Comparison of ENCODE assay signal across 8 cellular contexts in genomic region chr19:10717054-10717355, GRCh38. TPM values are rescaled to one million over a fixed set of nuclear protein-coding genes. Genes with fewer than 3 reads are reported as not detected.
DNase-seq lines count a peak whose midpoint lies in the region; ATAC-seq and TF ChIP-seq lines count a peak whose summit lies in the region.

No MANE protein-coding gene starts in this region.

- no peak overlapping the region for H2AK5ac ChIP-seq in trophoblast cell (ENCODE audit: low read length)

- peak overlapping the region; percentile 86 for H4K8ac ChIP-seq in trophoblast cell (ENCODE audit: low read depth, low read length)

- ATAC-seq in DND-41 (ENCODE audit: insufficient read depth, low read depth) (no peak), GM19035 (IDR thresholded peaks at IDR 0.05; ENCODE audit: unreplicated experiment) (no peak), GM21360 (IDR thresholded peaks at IDR 0.05; ENCODE audit: unreplicated experiment) (no peak)

- H3K4ac ChIP-seq in trophoblast cell (ENCODE audit: low read depth, low read length), result no peak overlapping the region

- H3K9me3 ChIP-seq in DND-41 (ENCODE audit: insufficient read depth, low read length, severe bottlenecking) (no peaks in the 10 kb centered on the region), PC-9 (ENCODE audit: insufficient read depth, low read depth) (no peaks in the 10 kb centered on the region), trophoblast cell (ENCODE audit: insufficient read depth, low read depth, low read length) (peaks cover 2% of the 10 kb centered on the region)

- no peaks in the 10 kb centered on the region for H3K9me2 ChIP-seq in PC-9 (ENCODE audit: insufficient read depth)

- TF ChIP-seq CTCF in DND-41 (IDR thresholded peaks at IDR 0.05; ENCODE audit: borderline replicate concordance, extremely low read depth, low read length, poor library complexity, severe bottlenecking) (no peak), PC-9 (conservative IDR thresholded peaks at IDR 0.05) (no peak), epithelial cell of esophagus (IDR thresholded peaks at IDR 0.05; ENCODE audit: insufficient read depth, low read depth, low read length, missing control alignments) (no peak)

- BruUV-seq in PC-9 (replicated peaks; lab: Mats Ljungman, UMichigan), result no TSS peak

- no peak overlapping the region for H3K18ac ChIP-seq in trophoblast cell (ENCODE audit: low read length)

- H3K14ac ChIP-seq in trophoblast cell (ENCODE audit: low read length), result no peak overlapping the region

- H3K4me1 ChIP-seq in DND-41 (ENCODE audit: insufficient read depth, low read length) (peaks cover 37% of the 10 kb centered on the region), PC-9 (replicated peaks; ENCODE audit: insufficient read depth) (peaks cover 12% of the 10 kb centered on the region), trophoblast cell (ENCODE audit: control insufficient read depth in 1 of 2, insufficient read depth in 2 of 2, low read length in 2 of 2) (peaks cover 2 to 16% of the 10 kb centered on the region in 2 experiments)

- peak overlapping the region; percentile 97 for H2AFZ ChIP-seq in DND-41 (ENCODE audit: low read depth, low read length)
- H2AFZ ChIP-seq in PC-9, result no peak overlapping the region
- peak overlapping the region; percentile 50 for H2AFZ ChIP-seq in trophoblast cell (ENCODE audit: insufficient read depth, low read length, poor library complexity)

- POLR2A ChIA-PET in PC-9 (lab: Charles Lee; ENCODE audit: unreplicated experiment), result interaction anchor here (0.5 to 1.0 kb wide), 7 partner anchors 20 to 487 kb away, joined by 3 to 17 read pairs (median 5); partner anchors contain the start of gene TMED1

- H2BK5ac ChIP-seq in trophoblast cell (ENCODE audit: low read depth, low read length, poor library complexity), result no peak overlapping the region

- H3K23ac ChIP-seq in trophoblast cell (ENCODE audit: low read length), result no peak overlapping the region

- peak overlapping the region; percentile 39 for H3K9ac ChIP-seq in DND-41 (ENCODE audit: low read depth, low read length)
- no peak overlapping the region for H3K9ac ChIP-seq in trophoblast cell (ENCODE audit: low read length)

- H3K27ac ChIP-seq in DND-41 (ENCODE audit: low read length) (peak overlapping the region; percentile 82), PC-9 (no peak overlapping the region), trophoblast cell (ENCODE audit: low read depth, low read length) (peak overlapping the region; percentile 37)

- H4K20me1 ChIP-seq in DND-41 (ENCODE audit: insufficient read depth, low read length) (peaks cover 38% of the 10 kb centered on the region), PC-9 (ENCODE audit: insufficient read depth) (peaks cover 34% of the 10 kb centered on the region)

- WGBS in trophoblast cell (ENCODE audit: extremely low coverage, insufficient coverage, insufficient read length), result no CpG with 5 or more reads among the region's 12 CpGs

- peaks cover 9% of the 10 kb centered on the region for H3K79me1 ChIP-seq in trophoblast cell (ENCODE audit: low read length)

- no peak overlapping the region for H4K91ac ChIP-seq in trophoblast cell (ENCODE audit: low read depth, low read length)

- H3K27me3 ChIP-seq in DND-41 (ENCODE audit: insufficient read depth, low read length, poor library complexity) (no peaks in the 10 kb centered on the region), PC-9 (ENCODE audit: insufficient read depth, low read depth) (no peaks in the 10 kb centered on the region), trophoblast cell (ENCODE audit: insufficient read depth, low read length) (no peaks in the 10 kb centered on the region)

- H2BK120ac ChIP-seq in trophoblast cell (ENCODE audit: insufficient read depth, low read length, poor library complexity), result no peak overlapping the region

- peaks cover 41% of the 10 kb centered on the region for H3K79me2 ChIP-seq in DND-41 (ENCODE audit: insufficient read depth, low read length)
- H3K79me2 ChIP-seq in PC-9 (ENCODE audit: low read depth), result peaks cover 40% of the 10 kb centered on the region
- H3K79me2 ChIP-seq in trophoblast cell (ENCODE audit: control insufficient read depth, insufficient read depth, low read length, poor library complexity), result peaks cover 24% of the 10 kb centered on the region

- intact Hi-C loops in PC-9 (cut with micrococcal nuclease; ENCODE audit: unreplicated experiment), result loop anchor here (1.0 to 5.0 kb wide), 7 partner anchors 32 to 300 kb away; partner anchors contain the start of gene TMED1

- no peak overlapping the region for H2BK12ac ChIP-seq in trophoblast cell (ENCODE audit: low read length)

- peak overlapping the region; percentile 60 for H3K4me2 ChIP-seq in DND-41 (ENCODE audit: insufficient read depth, low read length)
- peak overlapping the region; percentile 31 for H3K4me2 ChIP-seq in PC-9
- peak overlapping the region; percentile 48 for H3K4me2 ChIP-seq in trophoblast cell (ENCODE audit: low read length)

- H3K4me3 ChIP-seq in DND-41 (ENCODE audit: low read depth in 1 of 2, low read length in 2 of 2) (peak overlapping the region in 1 of 2 experiments; percentile 46; a peak in 2 of 4 replicates), PC-9 (no peak overlapping the region), epithelial cell of esophagus (ENCODE audit: low read length) (peak overlapping the region; percentile 45), trophoblast cell (ENCODE audit: low read depth, low read length) (no peak overlapping the region)

- CTCF ChIA-PET in PC-9 (lab: Charles Lee), result interaction anchor here (0.6 to 3.4 kb wide), 6 partner anchors 57 to 154 kb away, joined by 3 to 24 read pairs (median 4); partner anchors contain the start of gene TMED1

- peaks cover 24% of the 10 kb centered on the region for H3F3A ChIP-seq in PC-9 (ENCODE audit: insufficient read depth, low read depth)

- peak overlapping the region; percentile 61 for H4K12ac ChIP-seq in trophoblast cell (ENCODE audit: low read depth, low read length)

- DNase-seq in DND-41, result no peak
- no peak for DNase-seq in PC-9
- no peak for DNase-seq in epithelial cell of esophagus (ENCODE audit: low read depth)
- DNase-seq in trophoblast cell, result no peak
- no peak for DNase-seq in GDM1 (lab: John Stamatoyannopoulos, UW)
- no peak for DNase-seq in epidermal melanocyte (ENCODE audit: insufficient read length, low spot score)

- peaks cover 42% of the 10 kb centered on the region for H3K36me3 ChIP-seq in DND-41 (ENCODE audit: insufficient read depth, low read length)
- peaks cover 6% of the 10 kb centered on the region; the same call in 1 of the 2 replicates for H3K36me3 ChIP-seq in PC-9 (ENCODE audit: low read depth)
- H3K36me3 ChIP-seq in trophoblast cell (ENCODE audit: control insufficient read depth in 1 of 2, insufficient read depth in 2 of 2, low read length in 2 of 2), result peaks cover 7 to 13% of the 10 kb centered on the region in 2 experiments

RNA-seq across cellular contexts. Expression of gene DNM2, which starts 0.9 kb away (rescaled TPM):
- 169 and 188 TPM in 2 replicates for total RNA-seq in PC-9 (2021)
- polyA plus RNA-seq in trophoblast cell (2013), result 95.3 and 98.4 TPM in 2 replicates

RNA-seq across cellular contexts. Expression of gene QTRT1, which starts 15.8 kb away (rescaled TPM):
- total RNA-seq in PC-9 (2021), result 31.9 and 41.0 TPM in 2 replicates
- polyA plus RNA-seq in trophoblast cell (2013), result 8.4 and 8.7 TPM in 2 replicates
